ENCODE assay signal across 11 cellular contexts in genomic region chr12:108313236-108313608, GRCh38.
DNase-seq lines count a peak whose midpoint lies in the region; ATAC-seq and TF ChIP-seq lines count a peak whose summit lies in the region.
"Had no signal": no experiment of that assay in that cellular context is flagged by ENCODE, and none has a peak within 500 bp of the region (broad histone marks: within the 10 kb centered on the region; RNA-seq: fewer than 3 reads in every experiment).

No MANE protein-coding gene starts in this region.

- H3K4me3 Mint-ChIP-seq in activated naive CD8-positive, alpha-beta T cell treated with anti-CD3 and anti-CD28 coated beads, Interleukin-2, amount 50 U/mL, for 24 hours = no peak overlapping the region
- H3K4me3 Mint-ChIP-seq in stimulated activated effector memory CD8-positive, alpha-beta T cell treated with anti-CD3 and anti-CD28 coated beads, Interleukin-12 subunit alpha, Interleukin-12 subunit beta, amount 100 ng/mL, for 72 hours = no peak overlapping the region

- ATAC-seq in activated naive CD8-positive, alpha-beta T cell treated with anti-CD3 and anti-CD28 coated beads, Interleukin-2, amount 50 U/mL, for 24 hours = no peak
- ATAC-seq in stimulated activated effector memory CD8-positive, alpha-beta T cell treated with anti-CD3 and anti-CD28 coated beads, Interleukin-12 subunit alpha, Interleukin-12 subunit beta, amount 100 ng/mL, for 72 hours = no peak
- no peak for ATAC-seq in GM21526 (IDR thresholded peaks at IDR 0.05; ENCODE audit: low FRiP score, unreplicated experiment)
- ATAC-seq in GM18870 (IDR thresholded peaks at IDR 0.05; ENCODE audit: unreplicated experiment) = no peak

- DNase-seq in HL-60 (ENCODE audit: low read depth in 1 of 2, low spot score in 1 of 2) = peak in 1 of 2 experiments; percentile 52
- no peak for DNase-seq in activated naive CD8-positive, alpha-beta T cell treated with anti-CD3 and anti-CD28 coated beads, Interleukin-2, amount 50 U/mL, for 24 hours
- no peak for DNase-seq in stimulated activated effector memory CD8-positive, alpha-beta T cell treated with anti-CD3 and anti-CD28 coated beads, Interleukin-12 subunit alpha, Interleukin-12 subunit beta, amount 100 ng/mL, for 72 hours (ENCODE audit: low spot score in 2 of 2)
- no peak for DNase-seq in middle frontal gyrus (ENCODE audit: extremely low spot score, low spot score)
- no peak for DNase-seq in NCI-H2227 (lab: John Stamatoyannopoulos, UW; ENCODE audit: unreplicated experiment)
- DNase-seq: DMS79; effector memory CD4-positive, alpha-beta T cell; NCI-H2227 treated with DMSO at 0.1 percent for 48 hours had no signal

- H3K27me3 ChIP-seq in HL-60 (ENCODE audit: insufficient read depth, poor library complexity, severe bottlenecking) (no peaks in the 10 kb centered on the region), layer of hippocampus (ENCODE audit: control insufficient read depth, insufficient read depth, low read length) (no peaks in the 10 kb centered on the region)

- no peaks in the 10 kb centered on the region for H3K9me3 Mint-ChIP-seq in activated naive CD8-positive, alpha-beta T cell treated with anti-CD3 and anti-CD28 coated beads, Interleukin-2, amount 50 U/mL, for 24 hours
- H3K9me3 Mint-ChIP-seq in stimulated activated effector memory CD8-positive, alpha-beta T cell treated with anti-CD3 and anti-CD28 coated beads, Interleukin-12 subunit alpha, Interleukin-12 subunit beta, amount 100 ng/mL, for 72 hours = peaks cover 3% of the 10 kb centered on the region

- H3K27ac ChIP-seq in HL-60 (replicated peaks) (peak overlapping the region; percentile 79), layer of hippocampus (ENCODE audit: low read depth, low read length) (peak overlapping the region; percentile 35)

- peak overlapping the region; percentile 28 for H3K27ac Mint-ChIP-seq in activated naive CD8-positive, alpha-beta T cell treated with anti-CD3 and anti-CD28 coated beads, Interleukin-2, amount 50 U/mL, for 24 hours
- peak overlapping the region; percentile 81 for H3K27ac Mint-ChIP-seq in stimulated activated effector memory CD8-positive, alpha-beta T cell treated with anti-CD3 and anti-CD28 coated beads, Interleukin-12 subunit alpha, Interleukin-12 subunit beta, amount 100 ng/mL, for 72 hours

- no peak for TF ChIP-seq CTCF in HL-60 (IDR thresholded peaks at IDR 0.05; ENCODE audit: insufficient read depth, low read length)

- peaks cover 27% of the 10 kb centered on the region for H3K4me1 Mint-ChIP-seq in activated naive CD8-positive, alpha-beta T cell treated with anti-CD3 and anti-CD28 coated beads, Interleukin-2, amount 50 U/mL, for 24 hours
- H3K4me1 Mint-ChIP-seq in stimulated activated effector memory CD8-positive, alpha-beta T cell treated with anti-CD3 and anti-CD28 coated beads, Interleukin-12 subunit alpha, Interleukin-12 subunit beta, amount 100 ng/mL, for 72 hours = peaks cover 21% of the 10 kb centered on the region

- H3K4me3 ChIP-seq in HL-60 (replicated peaks; ENCODE audit: insufficient read depth, low read length) = no peak overlapping the region

- H3K27me3 Mint-ChIP-seq in activated naive CD8-positive, alpha-beta T cell treated with anti-CD3 and anti-CD28 coated beads, Interleukin-2, amount 50 U/mL, for 24 hours = no peaks in the 10 kb centered on the region

- no peaks in the 10 kb centered on the region for H3K36me3 Mint-ChIP-seq in activated naive CD8-positive, alpha-beta T cell treated with anti-CD3 and anti-CD28 coated beads, Interleukin-2, amount 50 U/mL, for 24 hours (ENCODE audit: low read depth)
- no peaks in the 10 kb centered on the region for H3K36me3 Mint-ChIP-seq in stimulated activated effector memory CD8-positive, alpha-beta T cell treated with anti-CD3 and anti-CD28 coated beads, Interleukin-12 subunit alpha, Interleukin-12 subunit beta, amount 100 ng/mL, for 72 hours
